8 cellular contexts compared by ENCODE assay signal in the genomic region with DNA sequence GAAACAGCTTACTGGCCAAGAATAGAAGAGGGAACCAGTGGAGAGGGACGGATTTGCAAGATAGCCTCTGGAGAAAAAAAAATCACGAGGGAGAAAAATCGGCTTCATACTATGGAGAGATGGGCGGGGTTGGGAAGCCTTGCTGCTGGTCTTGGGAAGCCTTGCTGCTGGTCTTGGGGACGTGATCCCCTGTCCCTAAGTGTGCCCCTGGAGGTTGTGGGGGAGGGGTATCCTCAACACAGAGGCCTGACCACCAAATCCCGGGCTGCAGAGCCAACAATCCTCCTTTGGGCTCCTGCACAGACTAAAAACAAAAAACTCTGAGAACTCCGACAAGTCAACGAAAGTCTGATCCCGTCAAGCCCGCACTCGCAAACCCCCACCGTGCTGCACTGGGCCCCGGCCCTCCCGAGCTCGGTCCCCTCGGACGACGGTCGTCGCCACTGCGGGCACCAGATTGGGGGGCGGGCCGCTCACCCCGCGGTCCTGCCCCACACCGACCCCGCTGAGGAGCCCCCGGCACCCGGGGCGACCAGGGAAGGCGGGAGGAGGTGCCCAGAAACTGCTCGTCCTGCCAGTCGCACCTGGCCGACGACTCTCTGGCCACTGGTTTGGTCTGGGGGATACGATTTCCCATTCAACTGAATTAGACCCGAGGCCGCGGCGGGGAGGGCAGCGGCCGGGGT. TPM values are rescaled to one million over a fixed set of nuclear protein-coding genes. Genes with fewer than 3 reads are reported as not detected.
DNase-seq lines count a peak whose midpoint lies in the region; ATAC-seq, FAIRE-seq and TF ChIP-seq lines count a peak whose summit lies in the region.

No MANE protein-coding gene starts in this region.

- no peak overlapping the region for H3K27ac ChIP-seq in HUES6 (ENCODE audit: low read depth, low read length)
- H3K27ac ChIP-seq in iPS DF 6.9 (ENCODE audit: low read length), result no peak overlapping the region

- peak in 1 of 2 donors; percentile 6 for ATAC-seq in activated T-cell treated with anti-CD3 and anti-CD28 coated beads, Interleukin-2, amount 50 U/mL, for 4 hours

- H3K4me3 ChIP-seq in HUES6 (ENCODE audit: low read depth, low read length) (peak overlapping the region; percentile 83), adipocyte (ENCODE audit: low read length) (peak overlapping the region; percentile 84), iPS DF 6.9 (ENCODE audit: low read length) (peak overlapping the region; percentile 92), retinal pigment epithelial cell (ENCODE audit: low read length) (peak overlapping the region; percentile 69)

- FAIRE-seq in GM12891 (lab: Jason Lieb, UNC), result no peak

- peaks cover 3% of the 10 kb centered on the region for H3K4me1 Mint-ChIP-seq in activated T-cell treated with anti-CD3 and anti-CD28 coated beads, Interleukin-2, amount 50 U/mL, for 4 hours (ENCODE audit: low read depth)

- no peaks in the 10 kb centered on the region for H3K9me3 ChIP-seq in HUES6 (ENCODE audit: control insufficient read depth, insufficient read depth, low read depth, low read length)
- H3K9me3 ChIP-seq in adipocyte (ENCODE audit: control insufficient read depth, low read length), result no peaks in the 10 kb centered on the region
- H3K9me3 ChIP-seq in iPS DF 6.9 (ENCODE audit: control insufficient read depth, insufficient read depth, low read length), result no peaks in the 10 kb centered on the region

- H3K9ac ChIP-seq in HUES6 (ENCODE audit: low read length) (peak overlapping the region; percentile 63), adipocyte (ENCODE audit: low read length) (peak overlapping the region; percentile 63)

- no peak for DNase-seq in activated T-cell treated with anti-CD3 and anti-CD28 coated beads, Interleukin-2, amount 50 U/mL, for 4 hours
- DNase-seq in activated T-cell treated with anti-CD3 and anti-CD28 coated beads for 4 hours (no peak), adipocyte (ENCODE audit: low read depth) (peak; percentile 21), iPS DF 6.9 (ENCODE audit: low read depth, low spot score) (no peak), retinal pigment epithelial cell (ENCODE audit: low read depth) (no peak), GM12891 (ENCODE audit: insufficient read length, low spot score) (no peak), SIG-M5 treated with dmso at 0.1 percent for 504 hours (lab: John Stamatoyannopoulos, UW; ENCODE audit: unreplicated experiment) (no peak)

- H3K36me3 ChIP-seq in HUES6 (ENCODE audit: control insufficient read depth, insufficient read depth, low read length) (no peaks in the 10 kb centered on the region), adipocyte (ENCODE audit: control insufficient read depth, insufficient read depth, low read length, severe bottlenecking) (no peaks in the 10 kb centered on the region), iPS DF 6.9 (ENCODE audit: control insufficient read depth, insufficient read depth, low read length) (no peaks in the 10 kb centered on the region)

- H3K36me3 Mint-ChIP-seq in activated T-cell treated with anti-CD3 and anti-CD28 coated beads, Interleukin-2, amount 50 U/mL, for 4 hours (ENCODE audit: insufficient read depth), result no peaks in the 10 kb centered on the region

- peak overlapping the region; percentile 63 for H3K4me3 Mint-ChIP-seq in activated T-cell treated with anti-CD3 and anti-CD28 coated beads, Interleukin-2, amount 50 U/mL, for 4 hours

- H3K9me3 Mint-ChIP-seq in activated T-cell treated with anti-CD3 and anti-CD28 coated beads, Interleukin-2, amount 50 U/mL, for 4 hours, result no peaks in the 10 kb centered on the region

- H3K27me3 ChIP-seq in HUES6 (ENCODE audit: control insufficient read depth, insufficient read depth, low read length), result peaks cover 57% of the 10 kb centered on the region
- peaks cover 28% of the 10 kb centered on the region for H3K27me3 ChIP-seq in adipocyte (replicated peaks; ENCODE audit: control insufficient read depth, insufficient read depth, low read length)
- peaks cover 3% of the 10 kb centered on the region; the same call in 1 of the 2 replicates for H3K27me3 ChIP-seq in iPS DF 6.9 (ENCODE audit: control insufficient read depth, insufficient read depth, low read length)

- peaks cover 20% of the 10 kb centered on the region for H3K4me1 ChIP-seq in HUES6 (ENCODE audit: control insufficient read depth, insufficient read depth, low read length)
- peaks cover 6% of the 10 kb centered on the region for H3K4me1 ChIP-seq in adipocyte (ENCODE audit: control insufficient read depth, insufficient read depth, low read length)
- peaks cover 2% of the 10 kb centered on the region; the same call in 1 of the 2 replicates for H3K4me1 ChIP-seq in iPS DF 6.9 (ENCODE audit: control insufficient read depth, insufficient read depth, low read length)

- WGBS in iPS DF 6.9 (ENCODE audit: insufficient coverage, insufficient read length), result no CpG with 5 or more reads among the region's 42 CpGs

- peaks cover 46% of the 10 kb centered on the region for H3K27me3 Mint-ChIP-seq in activated T-cell treated with anti-CD3 and anti-CD28 coated beads, Interleukin-2, amount 50 U/mL, for 4 hours (ENCODE audit: low read depth)

- TF ChIP-seq POLR2A in GM12891 (IDR thresholded peaks at IDR 0.05; ENCODE audit: low read depth, low read length), result no peak

- no peak for TF ChIP-seq CTCF in retinal pigment epithelial cell (conservative IDR thresholded peaks at IDR 0.05; ENCODE audit: low read depth, low read length)

TF ChIP-seq in GM12891, 5 proteins besides CTCF, POLR2A, EP300 and RAD21:
- TF ChIP-seq POU2F2 (IDR thresholded peaks at IDR 0.05; ENCODE audit: low read depth, low read length) (no peak), PAX5 (IDR thresholded peaks at IDR 0.05; ENCODE audit: insufficient read depth, low read length, severe bottlenecking) (no peak), SPI1 (IDR thresholded peaks at IDR 0.05; ENCODE audit: low read depth, low read length) (no peak), TAF1 (IDR thresholded peaks at IDR 0.05; ENCODE audit: low read depth, low read length) (no peak), POLR2AphosphoS5 (IDR thresholded peaks at IDR 0.05; ENCODE audit: low read depth, low read length) (no peak)

RNA-seq across cellular contexts. Expression of a gene that starts 0.7 kb away (rescaled TPM):
- 1 to 10 TPM in 1 of 3 donors, under 1 TPM in 2; 0.46 to 1.3 (median 0.49) TPM for total RNA-seq in activated T-cell treated with anti-CD3 and anti-CD28 coated beads, Interleukin-2, amount 50 U/mL, for 4 hours
- polyA plus RNA-seq in GM12891 (2012; ENCODE audit: low read depth, missing spikeins), result 0.10 TPM
